In the genomic region with DNA sequence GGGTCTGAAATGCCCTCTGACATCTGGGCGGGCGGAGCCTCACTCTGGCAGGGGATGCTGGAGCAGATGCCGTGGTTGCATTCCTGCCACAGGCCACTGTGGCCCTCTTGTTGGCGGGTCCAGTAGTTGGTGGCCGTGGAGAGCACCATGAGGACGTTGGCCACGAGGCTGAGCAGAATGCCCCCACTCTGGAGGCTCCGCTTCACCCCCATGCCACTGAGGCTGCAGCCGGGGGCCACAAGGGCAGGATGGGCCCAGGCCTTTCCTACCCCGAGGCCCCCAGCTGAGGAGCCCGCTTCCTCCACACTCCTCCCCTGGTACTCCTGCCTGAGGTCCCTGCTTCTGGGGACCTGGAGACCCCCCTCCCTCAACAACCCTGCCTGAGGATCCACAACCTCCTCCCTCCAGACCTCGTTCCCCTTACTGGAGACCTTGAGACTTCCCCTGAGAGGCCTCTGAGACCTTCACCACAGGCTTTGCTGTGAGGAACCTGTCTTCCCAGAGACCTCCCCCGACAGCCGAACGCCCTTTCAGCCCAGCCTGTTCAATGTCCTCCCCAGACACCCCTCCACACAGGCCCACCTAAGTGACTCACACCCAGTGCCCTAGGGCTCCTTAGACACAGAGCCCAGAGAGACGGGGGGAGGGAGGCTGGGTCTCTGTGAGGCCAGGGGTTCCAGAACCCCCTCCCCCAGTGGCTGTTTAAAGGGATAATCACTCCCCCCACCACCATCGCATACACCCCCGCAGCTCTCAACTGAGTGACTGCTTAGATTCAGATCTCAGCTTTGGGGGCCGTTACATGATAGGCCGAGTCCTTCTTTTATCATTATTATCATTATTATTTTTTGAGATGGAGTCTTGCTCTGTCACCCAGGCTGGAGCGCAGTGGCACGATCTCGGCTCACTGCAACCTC, we compare ENCODE assay signal across 8 cellular contexts. TPM values are rescaled to one million over a fixed set of nuclear protein-coding genes. Genes with fewer than 3 reads are reported as not detected.
DNase-seq lines count a peak whose midpoint lies in the region; ATAC-seq and TF ChIP-seq lines count a peak whose summit lies in the region.

A gene with protein sequence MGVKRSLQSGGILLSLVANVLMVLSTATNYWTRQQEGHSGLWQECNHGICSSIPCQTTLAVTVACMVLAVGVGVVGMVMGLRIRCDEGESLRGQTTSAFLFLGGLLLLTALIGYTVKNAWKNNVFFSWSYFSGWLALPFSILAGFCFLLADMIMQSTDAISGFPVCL (minus strand): TSS at position 638 of the 917 bp plus-strand sequence. CDS start 426 bp downstream, at position 212.

- no peak within 1 kb of the TSS for H3K9ac ChIP-seq in SK-N-MC (ENCODE audit: insufficient read length)

- peaks cover 17% of the 10 kb centered on the region for H3K36me3 Mint-ChIP-seq in natural killer cell treated with Interleukin-12 subunit alpha and Interleukin-12 subunit beta and Interleukin-15 and Interleukin-18, amount 100 ng/mL, for 72 hours

- peak within 1 kb of the TSS; percentile 100 for H3K4me3 Mint-ChIP-seq in natural killer cell treated with Interleukin-12 subunit alpha and Interleukin-12 subunit beta and Interleukin-15 and Interleukin-18, amount 100 ng/mL, for 72 hours

- H3K27me3 ChIP-seq in effector memory CD4-positive, alpha-beta T cell (replicated peaks; ENCODE audit: control insufficient read depth, insufficient read depth, low read length, poor library complexity, severe bottlenecking): no peaks in the 10 kb centered on the region

- no peak for TF ChIP-seq CTCF in GM12864 (IDR thresholded peaks at IDR 0.05; ENCODE audit: low read depth, low read length, missing control alignments)

- H3K36me3 ChIP-seq in SK-N-MC (ENCODE audit: insufficient read depth, low read length): no peaks in the 10 kb centered on the region
- H3K36me3 ChIP-seq in effector memory CD4-positive, alpha-beta T cell (ENCODE audit: control insufficient read depth, insufficient read depth, low read length): no peaks in the 10 kb centered on the region

- H3K4me1 ChIP-seq in effector memory CD4-positive, alpha-beta T cell (ENCODE audit: control insufficient read depth, insufficient read depth, low read length, poor library complexity, severe bottlenecking): peaks cover 55% of the 10 kb centered on the region

- H3K4me3 ChIP-seq in GM12864 (ENCODE audit: low read depth, low read length): peak within 1 kb of the TSS; percentile 73
- peak within 1 kb of the TSS; percentile 93 for H3K4me3 ChIP-seq in SK-N-MC
- H3K4me3 ChIP-seq in effector memory CD4-positive, alpha-beta T cell (ENCODE audit: insufficient read depth, low read depth, low read length, poor library complexity, severe bottlenecking): peak within 1 kb of the TSS; percentile 88

- H3K9me3 ChIP-seq in SK-N-MC (ENCODE audit: low read depth, low read length): no peaks in the 10 kb centered on the region
- no peaks in the 10 kb centered on the region for H3K9me3 ChIP-seq in effector memory CD4-positive, alpha-beta T cell (ENCODE audit: control insufficient read depth, low read length)

- H3K27ac ChIP-seq in SK-N-MC: no peak within 1 kb of the TSS
- H3K27ac ChIP-seq in effector memory CD4-positive, alpha-beta T cell (ENCODE audit: insufficient read depth, low read length, poor library complexity, severe bottlenecking): peak within 1 kb of the TSS; percentile 77

- DNase-seq in GM12864 (ENCODE audit: low read depth) (no peak), SK-N-MC (ENCODE audit: low read depth, low spot score) (no peak), NCI-H1092 (lab: John Stamatoyannopoulos, UW) (no peak), pons (ENCODE audit: low spot score) (no peak)
- DNase-seq in effector memory CD4-positive, alpha-beta T cell: no peak
- DNase-seq in natural killer cell treated with Interleukin-12 subunit alpha and Interleukin-12 subunit beta and Interleukin-15 and Interleukin-18, amount 100 ng/mL, for 72 hours (ENCODE audit: low spot score): no peak

- H3K27ac Mint-ChIP-seq in natural killer cell treated with Interleukin-12 subunit alpha and Interleukin-12 subunit beta and Interleukin-15 and Interleukin-18, amount 100 ng/mL, for 72 hours: peak within 1 kb of the TSS; percentile 87 to 93

- H3K9me3 Mint-ChIP-seq in natural killer cell treated with Interleukin-12 subunit alpha and Interleukin-12 subunit beta and Interleukin-15 and Interleukin-18, amount 100 ng/mL, for 72 hours: no peaks in the 10 kb centered on the region

- H3K4me1 Mint-ChIP-seq in natural killer cell treated with Interleukin-12 subunit alpha and Interleukin-12 subunit beta and Interleukin-15 and Interleukin-18, amount 100 ng/mL, for 72 hours (ENCODE audit: low read depth in 2 of 2): peaks cover 60 to 63% of the 10 kb centered on the region in 2 donors

- ATAC-seq in natural killer cell treated with Interleukin-12 subunit alpha and Interleukin-12 subunit beta and Interleukin-15 and Interleukin-18, amount 100 ng/mL, for 72 hours: no peak
- ATAC-seq in HG03108 (IDR thresholded peaks at IDR 0.05; ENCODE audit: unreplicated experiment) (no peak), GM18502 (IDR thresholded peaks at IDR 0.05; ENCODE audit: poor library complexity, unreplicated experiment) (no peak)

- no peaks in the 10 kb centered on the region for H3K27me3 Mint-ChIP-seq in natural killer cell treated with Interleukin-12 subunit alpha and Interleukin-12 subunit beta and Interleukin-15 and Interleukin-18, amount 100 ng/mL, for 72 hours

RNA-seq across cellular contexts. Expression of the gene that starts here (rescaled TPM):
- total RNA-seq in natural killer cell treated with Interleukin-12 subunit alpha and Interleukin-12 subunit beta and Interleukin-15 and Interleukin-18, amount 100 ng/mL, for 72 hours: 10 to 100 TPM; 49.6 to 74.3 TPM
